ENCODE assay signal across 1 cellular context in genomic region chr3:171804618-171805389, GRCh38.
TF ChIP-seq lines count a peak whose summit lies in the region.

No MANE protein-coding gene starts in this region.

TF ChIP-seq in HepG2, 621 proteins besides CTCF, POLR2A, EP300 and RAD21:
- TF ChIP-seq SRY (CRISPR knock-in tag; IDR thresholded peaks at IDR 0.05) (no peak), SOX13 (IDR thresholded peaks at IDR 0.05) (no peak), SOX13 (CRISPR knock-in tag; conservative IDR thresholded peaks at IDR 0.05 in 1 of 2, IDR thresholded peaks at IDR 0.05 in 1 of 2) (0 out of 4 replicates have a peak, but pooled peaks of 1 of the 2 experiments have one; percentile 8), MIXL1 (CRISPR knock-in tag; IDR thresholded peaks at IDR 0.05) (no peak), HNRNPLL (IDR thresholded peaks at IDR 0.05; ENCODE audit: low read depth, low read length, poor library complexity, severe bottlenecking) (no peak), GATAD2A (CRISPR knock-in tag; IDR thresholded peaks at IDR 0.05) (0 out of 2 replicates have a peak, but pooled peaks have one; percentile 10)
